Comparison of ENCODE assay signal across 8 cellular contexts in genomic region chr12:11652351-11653040, GRCh38. TPM values are rescaled to one million over a fixed set of nuclear protein-coding genes. Genes with fewer than 3 reads are reported as not detected.
A peak's percentile ranks its signal among the peaks of the same experiment; 100 is the strongest.
DNase-seq lines count a peak whose midpoint lies in the region; ATAC-seq and TF ChIP-seq lines count a peak whose summit lies in the region.

No MANE protein-coding gene starts in this region.

- H4K91ac ChIP-seq in H9 (ENCODE audit: insufficient read length, low read depth, low read length), result no peak overlapping the region

- H2AFZ ChIP-seq in H9 (ENCODE audit: low read length) (no peak overlapping the region), PC-9 (no peak overlapping the region)

- no peak overlapping the region for H2BK20ac ChIP-seq in H9 (ENCODE audit: low read depth, low read length, poor library complexity, severe bottlenecking)

- H3K36me3 Mint-ChIP-seq in H9 (ENCODE audit: insufficient read depth in 1 of 3, low read depth in 3 of 3), result no peaks in the 10 kb centered on the region
- peaks cover 6% of the 10 kb centered on the region for H3K36me3 Mint-ChIP-seq in memory B cell

- no peaks in the 10 kb centered on the region for H3K79me1 ChIP-seq in H9 (ENCODE audit: insufficient read depth, low read depth, low read length, poor library complexity, severe bottlenecking)

- no peak overlapping the region for H4K5ac ChIP-seq in H9 (ENCODE audit: insufficient read length, low read depth, low read length)

- H3K4ac ChIP-seq in H9 (ENCODE audit: low read depth, low read length), result no peak overlapping the region

- no peak overlapping the region for H3K18ac ChIP-seq in H9 (ENCODE audit: insufficient read length, low read depth, low read length)

- peaks cover 9% of the 10 kb centered on the region; the same call in 1 of the 2 replicates for H3K79me2 ChIP-seq in H9 (ENCODE audit: insufficient read depth, low read length)
- peaks cover 77% of the 10 kb centered on the region for H3K79me2 ChIP-seq in PC-9 (ENCODE audit: low read depth)

- H3K14ac ChIP-seq in H9 (ENCODE audit: insufficient read depth, low read length), result 0 out of 2 replicates have a peak overlapping the region, but pooled peaks have one; percentile 6

- H3K4me2 ChIP-seq in H9 (ENCODE audit: insufficient read depth, insufficient read length, low read length) (no peak overlapping the region), PC-9 (peak overlapping the region; percentile 94)

- intact Hi-C loops in PC-9 (cut with micrococcal nuclease; ENCODE audit: unreplicated experiment), result loop anchor here (5.0 to 10.0 kb wide), 2 partner anchors 305 to 682 kb away; no protein-coding TSS in a partner anchor
- intact Hi-C loops in thyroid gland (cut with DNase I), result no loop called here

- CTCF ChIA-PET in PC-9 (lab: Charles Lee), result no interaction called here

- H3K27ac ChIP-seq in H9 (ENCODE audit: insufficient read length, low read depth, low read length) (no peak overlapping the region), PC-9 (no peak overlapping the region), coronary artery (peak overlapping the region; percentile 94 to 99), thyroid gland (peak overlapping the region; percentile 56 to 98 (median 95))

- peak overlapping the region; percentile 8 to 96 for H3K4me3 Mint-ChIP-seq in H9
- peak overlapping the region; percentile 98 for H3K4me3 Mint-ChIP-seq in memory B cell

- no peak overlapping the region for H2AK5ac ChIP-seq in H9 (ENCODE audit: insufficient read length, low read length)

- H3K27me3 Mint-ChIP-seq in H9 (ENCODE audit: low read depth) (no peaks in the 10 kb centered on the region), memory B cell (no peaks in the 10 kb centered on the region)

- H3K27me3 ChIP-seq in H9 (ENCODE audit: insufficient read depth, low read length) (no peaks in the 10 kb centered on the region), PC-9 (ENCODE audit: insufficient read depth, low read depth) (no peaks in the 10 kb centered on the region), thyroid gland (no peaks in the 10 kb centered on the region)

- H2BK12ac ChIP-seq in H9 (ENCODE audit: insufficient read length, low read depth, low read length), result no peak overlapping the region

- H2BK15ac ChIP-seq in H9 (ENCODE audit: low read depth, low read length), result no peak overlapping the region

- H3K4me3 ChIP-seq in PC-9 (peak overlapping the region; percentile 85), coronary artery (peak overlapping the region; percentile 84), thyroid gland (replicated peaks in 1 of 3) (peak overlapping the region in 1 of 3 donors; percentile 8)

- no peak overlapping the region for H2BK5ac ChIP-seq in H9 (ENCODE audit: insufficient read length, low read length)

- peak overlapping the region in 1 of 3 experiments; percentile 42; a peak in 1 of 7 replicates for H3K27ac Mint-ChIP-seq in H9
- H3K27ac Mint-ChIP-seq in memory B cell, result peak overlapping the region; percentile 98

- H3K56ac ChIP-seq in H9 (ENCODE audit: insufficient read length, low read depth, low read length), result no peak overlapping the region

- H3K23ac ChIP-seq in H9 (ENCODE audit: insufficient read length, low read depth, low read length), result no peak overlapping the region

- H3K9ac ChIP-seq in H9 (ENCODE audit: extremely low read depth, insufficient read length, low read length), result no peak overlapping the region

- TF ChIP-seq CTCF in H9 (conservative IDR thresholded peaks at IDR 0.05), result no peak
- no peak for TF ChIP-seq CTCF in PC-9 (conservative IDR thresholded peaks at IDR 0.05)
- no peak for TF ChIP-seq CTCF in coronary artery (IDR thresholded peaks at IDR 0.05)
- TF ChIP-seq CTCF in thyroid gland (IDR thresholded peaks at IDR 0.05), result no peak

- peak in 1 of 2 donors; percentile 48 for TF ChIP-seq POLR2A in thyroid gland (IDR thresholded peaks at IDR 0.05)

- no CpG with 5 or more reads among the region's 16 CpGs for WGBS in H9 (ENCODE audit: extremely low coverage, insufficient read length, low lambda C conversion rate)
- WGBS in thyroid gland, 2 donors, result 12% methylated on average over 16 of the region's 16 CpGs

- no peak overlapping the region for H2BK120ac ChIP-seq in H9 (ENCODE audit: low read depth, low read length, poor library complexity, severe bottlenecking)

- POLR2A ChIA-PET in PC-9 (lab: Charles Lee; ENCODE audit: unreplicated experiment), result interaction anchor here (0.6 kb wide), 2 partner anchors 63 to 233 kb away, joined by 4 read pairs; no protein-coding TSS in a partner anchor

- no peak overlapping the region for H3T11ph ChIP-seq in H9 (ENCODE audit: low read length)

- H4K20me1 ChIP-seq in H9 (ENCODE audit: control insufficient read depth, insufficient read depth, insufficient read length) (no peaks in the 10 kb centered on the region), PC-9 (ENCODE audit: insufficient read depth) (peaks cover 4% of the 10 kb centered on the region; the same call in 1 of the 2 replicates)

- DNase-seq in EL (peak; percentile 62), H9 (no peak), PC-9 (no peak), coronary artery (ENCODE audit: low spot score) (no peak), memory B cell (ENCODE audit: low spot score in 2 of 2) (peak in 1 of 2 donors; percentile 23), thyroid gland (peak; percentile 50 to 56), NCI-H1048 (lab: John Stamatoyannopoulos, UW) (no peak), NCI-H2171 treated with DMSO at 0.1 percent for 48 hours (lab: John Stamatoyannopoulos, UW) (no peak)

- no peak for ATAC-seq in memory B cell (ENCODE audit: low read depth)

- H3F3A ChIP-seq in PC-9 (ENCODE audit: insufficient read depth, low read depth), result peaks cover 18% of the 10 kb centered on the region; the same call in 1 of the 2 replicates

- H3K36me3 ChIP-seq in PC-9 (ENCODE audit: low read depth) (peaks cover 20% of the 10 kb centered on the region; the same call in 1 of the 2 replicates), thyroid gland (no peaks in the 10 kb centered on the region)

- H3K9me3 ChIP-seq in H9 (ENCODE audit: control insufficient read depth, low read depth, low read length), result no peaks in the 10 kb centered on the region
- no peaks in the 10 kb centered on the region for H3K9me3 ChIP-seq in PC-9 (ENCODE audit: insufficient read depth, low read depth)
- no peaks in the 10 kb centered on the region for H3K9me3 ChIP-seq in thyroid gland

- H3K9me2 ChIP-seq in PC-9 (ENCODE audit: insufficient read depth), result no peaks in the 10 kb centered on the region

- no TSS peak for BruUV-seq in PC-9 (replicated peaks; lab: Mats Ljungman, UMichigan)

- H3K9me3 Mint-ChIP-seq in H9 (no peaks in the 10 kb centered on the region), memory B cell (no peaks in the 10 kb centered on the region)

- H3K23me2 ChIP-seq in H9 (ENCODE audit: insufficient read length, low read depth, low read length, poor library complexity, severe bottlenecking), result peaks cover 13% of the 10 kb centered on the region

- H3K4me1 Mint-ChIP-seq in H9, result peaks cover 44 to 54% of the 10 kb centered on the region in 2 experiments
- H3K4me1 Mint-ChIP-seq in memory B cell, result peaks cover 44% of the 10 kb centered on the region

- H3K4me1 ChIP-seq in H9 (ENCODE audit: insufficient read depth, low read length) (peaks cover 21% of the 10 kb centered on the region; the same call in 1 of the 2 replicates), PC-9 (replicated peaks; ENCODE audit: insufficient read depth) (peaks cover 45% of the 10 kb centered on the region), thyroid gland (peaks cover 50 to 56% of the 10 kb centered on the region in 2 donors)

- no peak overlapping the region for H4K8ac ChIP-seq in H9 (replicated peaks; ENCODE audit: insufficient read length, low read depth, low read length)

RNA-seq across cellular contexts. Expression of gene ETV6, which starts 3.0 kb away (rescaled TPM):
- total RNA-seq in H9 (2021), result 25.2 and 28.7 TPM in 2 replicates
- total RNA-seq in PC-9 (2021), result 52.1 and 62.8 TPM in 2 replicates
- total RNA-seq in thyroid gland, result 10 to 100 TPM; 16.6 to 35.6 (median 17.2) TPM

Comparison
In these comparisons a context has a peak if more than half of its experiments do, and no peak if none do; other contexts are left out.
1. DNase-seq: peak in EL (single experiment) and thyroid gland (2 of 2); none in H9 (single experiment), PC-9 (0 of 2), coronary artery (single experiment), NCI-H1048 (single experiment) and NCI-H2171 treated with DMSO at 0.1 percent for 48 hours (single experiment).
2. H3K27ac ChIP-seq: peak in coronary artery (2 of 2) and thyroid gland (3 of 3); none in H9 (single experiment) and PC-9 (single experiment).